ENCODE assay signal across 27 cellular contexts in the genomic region with DNA sequence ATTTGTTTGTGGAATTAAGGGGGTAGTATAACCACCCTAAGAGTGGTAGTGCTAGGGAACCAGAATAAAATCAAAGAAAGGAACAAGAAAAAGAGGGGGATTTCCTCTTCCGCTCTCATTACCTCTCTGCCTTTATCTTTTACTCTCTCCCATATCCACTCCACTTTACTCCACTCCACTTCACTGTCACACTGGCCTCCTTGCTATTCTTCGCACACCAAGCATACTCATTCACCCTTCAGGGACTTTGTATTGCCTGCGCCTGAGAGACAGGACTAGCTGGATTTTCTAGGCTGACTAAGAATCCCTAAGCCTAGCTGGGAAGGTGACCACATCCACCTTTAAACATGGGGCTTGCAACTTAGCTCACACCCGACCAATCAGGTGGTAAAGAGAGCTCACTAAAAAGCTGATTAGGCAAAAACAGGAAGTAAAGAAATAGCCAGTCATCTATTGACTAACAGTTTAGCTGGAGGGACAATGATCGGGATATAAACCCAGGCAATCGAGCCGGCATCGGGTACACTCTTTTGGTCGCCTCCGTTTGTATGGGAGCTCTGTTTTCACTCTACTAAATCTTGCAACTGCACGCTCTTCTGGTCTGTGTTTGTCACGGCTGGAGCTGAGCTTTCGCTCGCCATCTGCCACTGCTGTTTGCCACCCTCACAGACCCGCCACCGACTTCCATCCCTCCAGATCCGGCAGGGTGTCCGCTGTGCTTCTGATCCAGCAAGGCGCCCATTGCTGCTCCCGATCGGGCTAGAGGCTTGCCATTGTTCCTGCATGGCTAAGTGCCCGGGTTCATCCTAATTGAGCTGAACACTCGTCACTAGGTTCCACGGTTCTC.
"Had no signal": no experiment of that assay in that cellular context is flagged by ENCODE, and none has a peak within 500 bp of the region (broad histone marks: within the 10 kb centered on the region; RNA-seq: fewer than 3 reads in every experiment).

No MANE protein-coding gene starts in this region.

- H3K27me3 ChIP-seq: brain microvascular endothelial cell, gastroesophageal sphincter, hepatocyte, right atrium auricular region, suprapubic skin, tibial artery, upper lobe of right lung had no signal

- H3K27ac ChIP-seq: brain microvascular endothelial cell, gastroesophageal sphincter, hepatocyte, right atrium auricular region, suprapubic skin, tibial artery, upper lobe of right lung had no signal

- H3K36me3 ChIP-seq: brain microvascular endothelial cell, gastroesophageal sphincter, right atrium auricular region, suprapubic skin, tibial artery, upper lobe of right lung had no signal

- DNase-seq: activated CD4-positive, alpha-beta memory T cell treated with anti-CD3 and anti-CD28 coated beads, Interleukin-2, amount 10 ng/mL, durations not matched to agents 7 days and 5 days; activated CD4-positive, alpha-beta T cell treated with anti-CD3 and anti-CD28 coated beads, Interleukin-2, amount 10 ng/mL, durations not matched to agents 7 days and 5 days; activated CD4-positive, CD25-positive, alpha-beta regulatory T cell treated with anti-CD3 and anti-CD28 coated beads, Interleukin-2, amount 50 U/mL, for 72 hours; activated CD8-positive, alpha-beta memory T cell treated with anti-CD3 and anti-CD28 coated beads, Interleukin-2, amount 50 U/mL, for 48 hours; activated gamma-delta T cell treated with Interleukin-2 at 50 U/mL for 16 hours; activated naive CD4-positive, alpha-beta T cell treated with anti-CD3 and anti-CD28 coated beads, Interleukin-2, amount 50 U/mL, for 16 hours; activated T-cell treated with anti-CD3 and anti-CD28 coated beads, Interleukin-2, amount 50 U/mL, for 24 hours; amniotic stem cell; brain microvascular endothelial cell; dermis blood vessel endothelial cell; effector CD4-positive, alpha-beta T cell; erythroblast; islet precursor cell; left cardiac atrium; left ventricle myocardium superior; mucosa of descending colon; stimulated activated CD4-positive, alpha-beta T cell treated with anti-CD3 and anti-CD28 coated beads, Interleukin-15, amount 100 ng/mL, for 24 hours; stimulated activated CD4-positive, alpha-beta T cell treated with anti-CD3 and anti-CD28 coated beads, Interleukin-2, amount 100 ng/mL, for 24 hours; stimulated activated naive CD4-positive, alpha-beta T cell; tibial artery; upper lobe of right lung had no signal

- H3K9me3 ChIP-seq: gastroesophageal sphincter, mucosa of descending colon, right atrium auricular region, suprapubic skin, tibial artery, upper lobe of right lung had no signal

- H3K4me3 ChIP-seq: gastroesophageal sphincter, hepatocyte, mucosa of descending colon, right atrium auricular region, suprapubic skin, tibial artery, upper lobe of right lung had no signal

- FAIRE-seq: astrocyte, colon had no signal

- H3K4me1 ChIP-seq: gastroesophageal sphincter, right atrium auricular region, suprapubic skin, tibial artery, upper lobe of right lung had no signal
